In genomic region chr1:29671446-29671845, GRCh38 we compare ENCODE assay signal across 25 cellular contexts.
DNase-seq lines count a peak whose midpoint lies in the region; ATAC-seq and TF ChIP-seq lines count a peak whose summit lies in the region.
"Had no signal": no experiment of that assay in that cellular context is flagged by ENCODE, and none has a peak within 500 bp of the region (broad histone marks: within the 10 kb centered on the region; RNA-seq: fewer than 3 reads in every experiment).

No MANE protein-coding gene starts in this region.

- H3K4me3 ChIP-seq in endodermal cell (ENCODE audit: low read length) (no peak overlapping the region), vagina (no peak overlapping the region)
- H3K4me3 ChIP-seq: A549 had no signal

- H3K4me1 Mint-ChIP-seq in natural killer cell (no peaks in the 10 kb centered on the region), endodermal cell (peaks cover 8% of the 10 kb centered on the region), osteocyte (ENCODE audit: unreplicated experiment) (no peaks in the 10 kb centered on the region)
- peaks cover 0 to 2% of the 10 kb centered on the region in 2 donors for H3K4me1 Mint-ChIP-seq in natural killer cell treated with Interleukin-12 subunit alpha and Interleukin-12 subunit beta and Interleukin-15 and Interleukin-18, amount 100 ng/mL, for 72 hours (ENCODE audit: low read depth in 2 of 2)
- H3K4me1 Mint-ChIP-seq: B cell, CD14-positive monocyte had no signal

- intact Hi-C loops in natural killer cell (cut with micrococcal nuclease): no loop called here
- intact Hi-C loops in vagina (cut with DNase I): no loop called here

- H3K9me3 ChIP-seq in endodermal cell (ENCODE audit: control insufficient read depth, low read length): no peaks in the 10 kb centered on the region
- H3K9me3 ChIP-seq in vagina: no peaks in the 10 kb centered on the region
- H3K9me3 ChIP-seq: A549 had no signal

- H3K4me3 Mint-ChIP-seq in natural killer cell: no peak overlapping the region
- H3K4me3 Mint-ChIP-seq in natural killer cell treated with Interleukin-12 subunit alpha and Interleukin-12 subunit beta and Interleukin-15 and Interleukin-18, amount 100 ng/mL, for 72 hours: no peak overlapping the region
- no peak overlapping the region for H3K4me3 Mint-ChIP-seq in endodermal cell
- no peak overlapping the region for H3K4me3 Mint-ChIP-seq in osteocyte (ENCODE audit: unreplicated experiment)
- H3K4me3 Mint-ChIP-seq: B cell, CD14-positive monocyte, HFFc6 had no signal

- H3K36me3 Mint-ChIP-seq in natural killer cell (no peaks in the 10 kb centered on the region), endodermal cell (ENCODE audit: low read depth) (no peaks in the 10 kb centered on the region), osteocyte (ENCODE audit: unreplicated experiment) (no peaks in the 10 kb centered on the region)
- no peaks in the 10 kb centered on the region for H3K36me3 Mint-ChIP-seq in natural killer cell treated with Interleukin-12 subunit alpha and Interleukin-12 subunit beta and Interleukin-15 and Interleukin-18, amount 100 ng/mL, for 72 hours
- H3K36me3 Mint-ChIP-seq: CD14-positive monocyte had no signal

- H3K27ac Mint-ChIP-seq in natural killer cell (no peak overlapping the region), endodermal cell (no peak overlapping the region), osteocyte (ENCODE audit: unreplicated experiment) (no peak overlapping the region)
- H3K27ac Mint-ChIP-seq in natural killer cell treated with Interleukin-12 subunit alpha and Interleukin-12 subunit beta and Interleukin-15 and Interleukin-18, amount 100 ng/mL, for 72 hours: no peak overlapping the region
- H3K27ac Mint-ChIP-seq: B cell, CD14-positive monocyte, HFFc6 had no signal

- DNase-seq in natural killer cell (peak; percentile 10), endodermal cell (peak; percentile 31), osteocyte (ENCODE audit: extremely low spot score, unreplicated experiment) (peak; percentile 65), vagina (ENCODE audit: extremely low spot score in 2 of 2) (peak; percentile 29 to 89), NCI-H187 (lab: John Stamatoyannopoulos, UW) (no peak), caudate nucleus (lab: John Stamatoyannopoulos, UW) (no peak)
- no peak for DNase-seq in natural killer cell treated with Interleukin-12 subunit alpha and Interleukin-12 subunit beta and Interleukin-15 and Interleukin-18, amount 100 ng/mL, for 72 hours (ENCODE audit: low spot score)
- DNase-seq: EL, GF-D8, HFFc6, KBM-7, MM.1S, NCI-H1092, NCI-H1436, NCI-H1930, NCI-H510A, NCI-H82, SIG-M5 had no signal

- peaks cover 4% of the 10 kb centered on the region for H3K27me3 ChIP-seq in endodermal cell (ENCODE audit: control insufficient read depth, insufficient read depth, low read length, poor library complexity, severe bottlenecking)
- H3K27me3 ChIP-seq in vagina: no peaks in the 10 kb centered on the region

- H3K4me1 ChIP-seq in endodermal cell (ENCODE audit: control insufficient read depth, insufficient read depth, low read length) (no peaks in the 10 kb centered on the region), vagina (no peaks in the 10 kb centered on the region)
- H3K4me1 ChIP-seq: A549 had no signal

- no peak overlapping the region for H3K27ac ChIP-seq in endodermal cell (ENCODE audit: low read depth, low read length)
- no peak overlapping the region for H3K27ac ChIP-seq in vagina
- H3K27ac ChIP-seq in caudate nucleus (ENCODE audit: low read depth, low read length): no peak overlapping the region
- H3K27ac ChIP-seq: A549, HL-60 had no signal

- 90 to 100% methylated on average over 6 to 9 of the region's 9 CpGs for WGBS in endodermal cell (ENCODE audit: insufficient coverage in 1 of 2, insufficient read length in 1 of 2), 2 experiments

- peaks cover 7 to 16% of the 10 kb centered on the region in 2 donors for H3K27me3 Mint-ChIP-seq in natural killer cell (ENCODE audit: low read depth in 2 of 2)
- peaks cover 12 to 16% of the 10 kb centered on the region in 2 donors for H3K27me3 Mint-ChIP-seq in natural killer cell treated with Interleukin-12 subunit alpha and Interleukin-12 subunit beta and Interleukin-15 and Interleukin-18, amount 100 ng/mL, for 72 hours
- peaks cover 4% of the 10 kb centered on the region for H3K27me3 Mint-ChIP-seq in endodermal cell (ENCODE audit: insufficient read depth)
- H3K27me3 Mint-ChIP-seq in osteocyte (ENCODE audit: unreplicated experiment): peaks cover 19% of the 10 kb centered on the region

- no peak for ATAC-seq in natural killer cell
- no peak for ATAC-seq in natural killer cell treated with Interleukin-12 subunit alpha and Interleukin-12 subunit beta and Interleukin-15 and Interleukin-18, amount 100 ng/mL, for 72 hours
- ATAC-seq in HG02798 (IDR thresholded peaks at IDR 0.05; ENCODE audit: poor library complexity, unreplicated experiment): no peak
- ATAC-seq: A549, HepG2, Panc1 had no signal

- no peak for TF ChIP-seq POLR2A in vagina (IDR thresholded peaks at IDR 0.05)

- TF ChIP-seq CTCF in natural killer cell (IDR thresholded peaks at IDR 0.05) (no peak), endodermal cell (conservative IDR thresholded peaks at IDR 0.05) (no peak), osteocyte (IDR thresholded peaks at IDR 0.05) (no peak), vagina (IDR thresholded peaks at IDR 0.05) (no peak)

- H3K9ac ChIP-seq in endodermal cell (ENCODE audit: extremely low read depth, low read length, poor library complexity, severe bottlenecking): no peak overlapping the region

- H3K36me3 ChIP-seq in endodermal cell (ENCODE audit: control insufficient read depth, insufficient read depth, low read length) (no peaks in the 10 kb centered on the region), vagina (no peaks in the 10 kb centered on the region)

- H3K9me3 Mint-ChIP-seq in natural killer cell: no peaks in the 10 kb centered on the region
- H3K9me3 Mint-ChIP-seq in natural killer cell treated with Interleukin-12 subunit alpha and Interleukin-12 subunit beta and Interleukin-15 and Interleukin-18, amount 100 ng/mL, for 72 hours: no peaks in the 10 kb centered on the region
- H3K9me3 Mint-ChIP-seq in endodermal cell: no peaks in the 10 kb centered on the region
- no peaks in the 10 kb centered on the region for H3K9me3 Mint-ChIP-seq in osteocyte (ENCODE audit: unreplicated experiment)
- H3K9me3 Mint-ChIP-seq: HFFc6 had no signal

Comparison
In these comparisons a context has a peak if more than half of its experiments do, and no peak if none do; other contexts are left out.
1. DNase-seq: peak in natural killer cell (single experiment), endodermal cell (single experiment), osteocyte (single experiment) and vagina (2 of 2); none in natural killer cell treated with Interleukin-12 subunit alpha and Interleukin-12 subunit beta and Interleukin-15 and Interleukin-18, amount 100 ng/mL, for 72 hours (single experiment), NCI-H187 (0 of 2) and caudate nucleus (0 of 61).